In genomic region chr5:107868994-107869393, GRCh38 we compare ENCODE assay signal across 25 cellular contexts.
DNase-seq lines count a peak whose midpoint lies in the region; ATAC-seq, FAIRE-seq and TF ChIP-seq lines count a peak whose summit lies in the region.
"Had no signal": no experiment of that assay in that cellular context is flagged by ENCODE, and none has a peak within 500 bp of the region (broad histone marks: within the 10 kb centered on the region; RNA-seq: fewer than 3 reads in every experiment).

No MANE protein-coding gene starts in this region.

- peak overlapping the region; percentile 25 for H3K18ac ChIP-seq in neuronal stem cell (ENCODE audit: low read length)

- CTCF ChIA-PET in PC-3 (lab: Charles Lee): interaction anchor here (0.6 kb wide), 1 partner anchor 225 kb away, joined by 3 read pairs; no protein-coding TSS in a partner anchor
- CTCF ChIA-PET in activated CD4-positive, alpha-beta T cell treated with anti-CD3 and anti-CD28 coated beads, Interleukin-2, amount 10 ng/mL, durations not matched to agents 7 days and 5 days (lab: Charles Lee): no interaction called here

- H3K27me3 ChIP-seq in GM23248 (replicated peaks; ENCODE audit: insufficient read depth) (no peaks in the 10 kb centered on the region), PC-3 (ENCODE audit: low read length) (no peaks in the 10 kb centered on the region), bronchial epithelial cell (ENCODE audit: control insufficient read depth, insufficient read depth, low read length) (no peaks in the 10 kb centered on the region), neuronal stem cell (ENCODE audit: control insufficient read depth in 3 of 3, insufficient read depth in 3 of 3, low read depth in 1 of 3, low read length in 3 of 3) (no peaks in the 10 kb centered on the region)
- H3K27me3 ChIP-seq: body of pancreas, right lobe of liver, upper lobe of left lung had no signal

- peak overlapping the region; percentile 81 for H3K27ac ChIP-seq in GM23248
- H3K27ac ChIP-seq in PC-3 (ENCODE audit: low read length): peak overlapping the region; percentile 81
- H3K27ac ChIP-seq in neuronal stem cell (replicated peaks; ENCODE audit: low read length): no peak overlapping the region
- H3K27ac ChIP-seq: body of pancreas, lower lobe of right lung, right lobe of liver, SK-N-MC, upper lobe of left lung had no signal

- H4K8ac ChIP-seq in neuronal stem cell (ENCODE audit: low read depth, low read length): no peak overlapping the region

- H2AFZ ChIP-seq in GM23248 (0 out of 2 replicates have a peak overlapping the region, but pooled peaks have one; percentile 38), PC-3 (ENCODE audit: low read length) (no peak overlapping the region), neuronal stem cell (ENCODE audit: low read length) (no peak overlapping the region)

- in situ Hi-C loops in GM23248 (cut with MboI): no loop called here

- H3F3A ChIP-seq in GM23248 (ENCODE audit: insufficient read depth) (peaks cover 21% of the 10 kb centered on the region), PC-3 (ENCODE audit: low read length, unreplicated experiment) (no peaks in the 10 kb centered on the region)

- H3K4ac ChIP-seq in neuronal stem cell (ENCODE audit: low read length): no peak overlapping the region

- H3K4me3 Mint-ChIP-seq in activated CD4-positive, alpha-beta T cell treated with anti-CD3 and anti-CD28 coated beads, Interleukin-2, amount 10 ng/mL, durations not matched to agents 7 days and 5 days: no peak overlapping the region
- H3K4me3 Mint-ChIP-seq: CD14-positive monocyte; stimulated activated memory B cell treated with anti-CD40 and anti-IgM and Interleukin-4, amounts not matched to agents 10 μg/mL and 1 μg/mL and 100 μg/mL, for 72 hours; T-helper 17 cell had no signal

- H3K4me2 ChIP-seq in GM23248 (ENCODE audit: unreplicated experiment) (peak overlapping the region; percentile 21), PC-3 (ENCODE audit: low read length) (peak overlapping the region; percentile 54), neuronal stem cell (ENCODE audit: insufficient read depth, low read length, poor library complexity, severe bottlenecking) (no peak overlapping the region)

- H3K4me3 ChIP-seq in GM23248 (0 out of 2 replicates have a peak overlapping the region, but pooled peaks have one; percentile 14), PC-3 (ENCODE audit: low read length) (no peak overlapping the region), bronchial epithelial cell (ENCODE audit: low read depth, low read length) (no peak overlapping the region), neuronal stem cell (ENCODE audit: low read length in 2 of 2) (no peak overlapping the region)
- H3K4me3 ChIP-seq: body of pancreas, lower lobe of right lung, right lobe of liver, SK-N-MC, upper lobe of left lung had no signal

- no peak overlapping the region for H2BK5ac ChIP-seq in neuronal stem cell (ENCODE audit: low read length)

- H4K20me1 ChIP-seq in GM23248 (ENCODE audit: insufficient read depth) (no peaks in the 10 kb centered on the region), PC-3 (ENCODE audit: low read length) (no peaks in the 10 kb centered on the region)

- TF ChIP-seq CTCF in PC-3 (conservative IDR thresholded peaks at IDR 0.05; ENCODE audit: low read depth, low read length) (no peak), bronchial epithelial cell (IDR thresholded peaks at IDR 0.05; ENCODE audit: insufficient read depth, low read length, severe bottlenecking) (no peak)

- BruUV-seq in PC-3 (replicated peaks; lab: Mats Ljungman, UMichigan): no TSS peak

- peaks cover 22% of the 10 kb centered on the region for H3K4me1 ChIP-seq in GM23248 (ENCODE audit: insufficient read depth)
- peaks cover 25% of the 10 kb centered on the region for H3K4me1 ChIP-seq in PC-3 (ENCODE audit: insufficient read depth, low read length)
- H3K4me1 ChIP-seq in neuronal stem cell (ENCODE audit: control insufficient read depth in 2 of 2, insufficient read depth in 1 of 2, low read depth in 1 of 2, low read length in 2 of 2): peaks cover 0 to 5% of the 10 kb centered on the region in 2 donors
- H3K4me1 ChIP-seq: lower lobe of right lung, upper lobe of left lung had no signal

- no peak overlapping the region for H3K27ac Mint-ChIP-seq in activated CD4-positive, alpha-beta T cell treated with anti-CD3 and anti-CD28 coated beads, Interleukin-2, amount 10 ng/mL, durations not matched to agents 7 days and 5 days
- H3K27ac Mint-ChIP-seq: stimulated activated memory B cell treated with anti-CD40 and anti-IgM and Interleukin-4, amounts not matched to agents 10 μg/mL and 1 μg/mL and 100 μg/mL, for 72 hours; T-helper 17 cell had no signal

- FAIRE-seq in bronchial epithelial cell (lab: Jason Lieb, UNC): peak; percentile 13
- FAIRE-seq: GM12892, H1 had no signal

- H2BK12ac ChIP-seq in neuronal stem cell (ENCODE audit: low read length): no peak overlapping the region

- no peaks in the 10 kb centered on the region for H3K79me1 ChIP-seq in neuronal stem cell (ENCODE audit: low read depth, low read length)

- H3K14ac ChIP-seq in neuronal stem cell (ENCODE audit: low read length): no peak overlapping the region

- no peaks in the 10 kb centered on the region for H3K9me2 ChIP-seq in GM23248 (ENCODE audit: insufficient read depth)
- no peaks in the 10 kb centered on the region for H3K9me2 ChIP-seq in PC-3 (replicated peaks; ENCODE audit: low read length)

- H4K91ac ChIP-seq in neuronal stem cell (ENCODE audit: low read depth, low read length, poor library complexity): no peak overlapping the region

- POLR2A ChIA-PET in PC-3 (lab: Charles Lee; ENCODE audit: unreplicated experiment): no interaction called here
- POLR2A ChIA-PET in activated CD4-positive, alpha-beta T cell treated with anti-CD3 and anti-CD28 coated beads, Interleukin-2, amount 10 ng/mL, durations not matched to agents 7 days and 5 days (lab: Charles Lee): no interaction called here

- no peak overlapping the region for H3K23ac ChIP-seq in neuronal stem cell (ENCODE audit: low read depth, low read length, poor library complexity)

- no peaks in the 10 kb centered on the region for H3K4me1 Mint-ChIP-seq in activated CD4-positive, alpha-beta T cell treated with anti-CD3 and anti-CD28 coated beads, Interleukin-2, amount 10 ng/mL, durations not matched to agents 7 days and 5 days
- H3K4me1 Mint-ChIP-seq: CD14-positive monocyte; stimulated activated memory B cell treated with anti-CD40 and anti-IgM and Interleukin-4, amounts not matched to agents 10 μg/mL and 1 μg/mL and 100 μg/mL, for 72 hours; T-helper 17 cell had no signal

- H3K36me3 Mint-ChIP-seq in activated CD4-positive, alpha-beta T cell treated with anti-CD3 and anti-CD28 coated beads, Interleukin-2, amount 10 ng/mL, durations not matched to agents 7 days and 5 days (ENCODE audit: low read depth): no peaks in the 10 kb centered on the region

- 95 to 97% methylated on average over 6 of the region's 6 CpGs for WGBS in GM23248 (ENCODE audit: low coverage in 1 of 2, low lambda C conversion rate in 2 of 2, missing lambda C conversion rate in 2 of 2), 2 experiments
- WGBS in neuronal stem cell (ENCODE audit: extremely low coverage in 2 of 2, insufficient read length in 2 of 2, insufficient replicate concordance in 1 of 2), 2 donors: no CpG with 5 or more reads among the region's 6 CpGs

- no peaks in the 10 kb centered on the region for H3K27me3 Mint-ChIP-seq in activated CD4-positive, alpha-beta T cell treated with anti-CD3 and anti-CD28 coated beads, Interleukin-2, amount 10 ng/mL, durations not matched to agents 7 days and 5 days
- H3K27me3 Mint-ChIP-seq: stimulated activated memory B cell treated with anti-CD40 and anti-IgM and Interleukin-4, amounts not matched to agents 10 μg/mL and 1 μg/mL and 100 μg/mL, for 72 hours; T-helper 17 cell had no signal

- DNase-seq in GM23248 (no peak), PC-3 (no peak), bronchial epithelial cell (ENCODE audit: low read depth) (no peak), neuronal stem cell (ENCODE audit: low spot score) (no peak), nucleus accumbens (lab: John Stamatoyannopoulos, UW) (no peak)
- DNase-seq in activated CD4-positive, alpha-beta T cell treated with anti-CD3 and anti-CD28 coated beads, Interleukin-2, amount 10 ng/mL, durations not matched to agents 7 days and 5 days: no peak
- DNase-seq: activated CD4-positive, alpha-beta T cell treated with anti-CD3 and anti-CD28 coated beads for 1 hour; activated effector memory CD4-positive, alpha-beta T cell treated with anti-CD3 and anti-CD28 coated beads, Interleukin-2, amount 50 U/mL, for 16 hours; activated T-cell treated with anti-CD3 and anti-CD28 coated beads, Interleukin-2, amount 50 U/mL, for 1 hour; body of pancreas; lower lobe of right lung; NCI-H1092 treated with DMSO at 0.1 percent for 48 hours; NCI-H2029; NCI-H774; right lobe of liver; RPMI8226; stimulated activated CD4-positive, alpha-beta T cell treated with anti-CD3 and anti-CD28 coated beads, Interleukin-4, amount 100 ng/mL, for 4 hours; T-helper 17 cell; upper lobe of left lung had no signal

- intact Hi-C loops in PC-3 (cut with micrococcal nuclease): loop anchor here (1.0 to 5.0 kb wide), 4 partner anchors 100 to 296 kb away; no protein-coding TSS in a partner anchor

- H3K79me2 ChIP-seq in GM23248 (ENCODE audit: insufficient read depth) (no peaks in the 10 kb centered on the region), PC-3 (ENCODE audit: low read length) (no peaks in the 10 kb centered on the region)

- H2AK5ac ChIP-seq in neuronal stem cell (ENCODE audit: low read depth, low read length): no peak overlapping the region

- H3K9me3 Mint-ChIP-seq in activated CD4-positive, alpha-beta T cell treated with anti-CD3 and anti-CD28 coated beads, Interleukin-2, amount 10 ng/mL, durations not matched to agents 7 days and 5 days: no peaks in the 10 kb centered on the region
- H3K9me3 Mint-ChIP-seq: CD14-positive monocyte; stimulated activated memory B cell treated with anti-CD40 and anti-IgM and Interleukin-4, amounts not matched to agents 10 μg/mL and 1 μg/mL and 100 μg/mL, for 72 hours had no signal

- H2BK15ac ChIP-seq in neuronal stem cell (ENCODE audit: low read length): no peak overlapping the region

- H3K9me3 ChIP-seq in GM23248 (ENCODE audit: low read depth) (no peaks in the 10 kb centered on the region), PC-3 (ENCODE audit: low read length) (no peaks in the 10 kb centered on the region), neuronal stem cell (replicated peaks in 1 of 2; ENCODE audit: control insufficient read depth in 2 of 2, insufficient read depth in 1 of 2, low read depth in 1 of 2, low read length in 2 of 2) (no peaks in the 10 kb centered on the region)
- H3K9me3 ChIP-seq: body of pancreas, lower lobe of right lung, right lobe of liver, upper lobe of left lung had no signal

- H2BK120ac ChIP-seq in neuronal stem cell (ENCODE audit: low read depth, low read length): no peak overlapping the region

- ATAC-seq in PC-3: peak; percentile 8
- no peak for ATAC-seq in HG03342 (IDR thresholded peaks at IDR 0.05; ENCODE audit: unreplicated experiment)
- ATAC-seq: body of pancreas; lower lobe of right lung; right lobe of liver; stimulated activated memory B cell treated with anti-CD40 and anti-IgM and Interleukin-4, amounts not matched to agents 10 μg/mL and 1 μg/mL and 100 μg/mL, for 72 hours; T-helper 17 cell had no signal

- H3K36me3 ChIP-seq in GM23248 (ENCODE audit: low read depth) (no peaks in the 10 kb centered on the region), PC-3 (ENCODE audit: low read depth, low read length) (no peaks in the 10 kb centered on the region), bronchial epithelial cell (ENCODE audit: control insufficient read depth, insufficient read depth, low read length) (no peaks in the 10 kb centered on the region), neuronal stem cell (replicated peaks in 1 of 2; ENCODE audit: control insufficient read depth in 2 of 2, insufficient read depth in 2 of 2, low read length in 2 of 2) (no peaks in the 10 kb centered on the region)
- H3K36me3 ChIP-seq: lower lobe of right lung, right lobe of liver, upper lobe of left lung had no signal

- H3K9ac ChIP-seq in GM23248 (peak overlapping the region; percentile 53), PC-3 (ENCODE audit: low read length) (peak overlapping the region; percentile 46), neuronal stem cell (ENCODE audit: low read depth, low read length, poor library complexity) (no peak overlapping the region)
